ENCODE assay signal across 8 cellular contexts in genomic region chr16:48158296-48158695, GRCh38. TPM values are rescaled to one million over a fixed set of nuclear protein-coding genes. Genes with fewer than 3 reads are reported as not detected.
A peak's percentile ranks its signal among the peaks of the same experiment; 100 is the strongest.
DNase-seq lines count a peak whose midpoint lies in the region; ATAC-seq and TF ChIP-seq lines count a peak whose summit lies in the region.

No MANE protein-coding gene starts in this region.

- no peak overlapping the region for H3K4me3 Mint-ChIP-seq in activated naive CD4-positive, alpha-beta T cell treated with anti-CD3 and anti-CD28 coated beads, Interleukin-2, amount 10 ng/mL, durations not matched to agents 7 days and 5 days

- no peaks in the 10 kb centered on the region for H3K36me3 Mint-ChIP-seq in activated naive CD4-positive, alpha-beta T cell treated with anti-CD3 and anti-CD28 coated beads, Interleukin-2, amount 10 ng/mL, durations not matched to agents 7 days and 5 days

- ATAC-seq in HG03460 (IDR thresholded peaks at IDR 0.05; ENCODE audit: unreplicated experiment) (peak; percentile 71), gastroesophageal sphincter (no peak)

- H3K27ac Mint-ChIP-seq in activated naive CD4-positive, alpha-beta T cell treated with anti-CD3 and anti-CD28 coated beads, Interleukin-2, amount 10 ng/mL, durations not matched to agents 7 days and 5 days, result no peak overlapping the region

- H3K27ac ChIP-seq in Peyer's patch (no peak overlapping the region), SJCRH30 (no peak overlapping the region), gastroesophageal sphincter (no peak overlapping the region)

- peaks cover 26% of the 10 kb centered on the region for H3K27me3 Mint-ChIP-seq in activated naive CD4-positive, alpha-beta T cell treated with anti-CD3 and anti-CD28 coated beads, Interleukin-2, amount 10 ng/mL, durations not matched to agents 7 days and 5 days

- H3K4me3 ChIP-seq in Peyer's patch, result no peak overlapping the region
- no peak overlapping the region for H3K4me3 ChIP-seq in SJCRH30
- H3K4me3 ChIP-seq in gastroesophageal sphincter, result no peak overlapping the region

- TF ChIP-seq POLR2A in Peyer's patch (IDR thresholded peaks at IDR 0.05), result no peak
- TF ChIP-seq POLR2A in gastroesophageal sphincter (IDR thresholded peaks at IDR 0.05), result no peak

- TF ChIP-seq EP300 in gastroesophageal sphincter (IDR thresholded peaks at IDR 0.05), result no peak

- no peaks in the 10 kb centered on the region for H3K9me3 Mint-ChIP-seq in activated naive CD4-positive, alpha-beta T cell treated with anti-CD3 and anti-CD28 coated beads, Interleukin-2, amount 10 ng/mL, durations not matched to agents 7 days and 5 days

- peaks cover 8% of the 10 kb centered on the region for H3K4me1 Mint-ChIP-seq in activated naive CD4-positive, alpha-beta T cell treated with anti-CD3 and anti-CD28 coated beads, Interleukin-2, amount 10 ng/mL, durations not matched to agents 7 days and 5 days

- H3K27me3 ChIP-seq in Peyer's patch (no peaks in the 10 kb centered on the region), SJCRH30 (no peaks in the 10 kb centered on the region), gastroesophageal sphincter (peaks cover 45% of the 10 kb centered on the region)

- H3K4me1 ChIP-seq in Peyer's patch (no peaks in the 10 kb centered on the region), SJCRH30 (no peaks in the 10 kb centered on the region), gastroesophageal sphincter (peaks cover 0 to 7% (median 0%) of the 10 kb centered on the region in 3 donors)

- H3K36me3 ChIP-seq in Peyer's patch (no peaks in the 10 kb centered on the region), SJCRH30 (no peaks in the 10 kb centered on the region), gastroesophageal sphincter (no peaks in the 10 kb centered on the region)

- peak; percentile 38 for DNase-seq in activated naive CD4-positive, alpha-beta T cell treated with Interleukin-2 at 50 U/mL for 16 hours
- no peak for DNase-seq in activated naive CD4-positive, alpha-beta T cell treated with anti-CD3 and anti-CD28 coated beads, Interleukin-2, amount 10 ng/mL, durations not matched to agents 7 days and 5 days
- peak; percentile 40 for DNase-seq in activated naive CD4-positive, alpha-beta T cell treated with anti-CD3 and anti-CD28 coated beads, Interleukin-2, amount 50 U/mL, for 16 hours
- peak; percentile 22 to 50 for DNase-seq in stimulated activated CD4-positive, alpha-beta T cell treated with anti-CD3 and anti-CD28 coated beads, Interleukin-4, amount 100 ng/mL, for 4 hours
- DNase-seq in Peyer's patch, result no peak
- no peak for DNase-seq in SJCRH30

- 50 to 92% methylated on average over 1 to 2 of the region's 4 CpGs for WGBS in gastroesophageal sphincter (ENCODE audit: low coverage in 1 of 2), 2 donors

- TF ChIP-seq CTCF in Peyer's patch (IDR thresholded peaks at IDR 0.05) (no peak), gastroesophageal sphincter (IDR thresholded peaks at IDR 0.05) (no peak)

- CTCF ChIA-PET in activated naive CD4-positive, alpha-beta T cell treated with anti-CD3 and anti-CD28 coated beads, Interleukin-2, amount 10 ng/mL, durations not matched to agents 7 days and 5 days (lab: Charles Lee), result interaction anchor here (1.2 to 3.4 kb wide), 3 partner anchors 8 to 1016 kb away, joined by 5 to 22 read pairs (median 7); partner anchors contain the start of gene NETO2

- H3K9me3 ChIP-seq in Peyer's patch (no peaks in the 10 kb centered on the region), SJCRH30 (replicated peaks) (no peaks in the 10 kb centered on the region), gastroesophageal sphincter (no peaks in the 10 kb centered on the region)

RNA-seq across cellular contexts. Expression of gene ABCC12, which starts 2.5 kb away (rescaled TPM):
- total RNA-seq in Peyer's patch, result not detected
- total RNA-seq in SJCRH30 (2014; rRNA removed; shearing (Covaris generic)), result not detected in 2 replicates
- total RNA-seq in gastroesophageal sphincter, result not detected

Comparison
In these comparisons a context has a peak if more than half of its experiments do, and no peak if none do; other contexts are left out.
1. DNase-seq: peak in activated naive CD4-positive, alpha-beta T cell treated with Interleukin-2 at 50 U/mL for 16 hours (single experiment), activated naive CD4-positive, alpha-beta T cell treated with anti-CD3 and anti-CD28 coated beads, Interleukin-2, amount 50 U/mL, for 16 hours (single experiment) and stimulated activated CD4-positive, alpha-beta T cell treated with anti-CD3 and anti-CD28 coated beads, Interleukin-4, amount 100 ng/mL, for 4 hours (2 of 2); none in activated naive CD4-positive, alpha-beta T cell treated with anti-CD3 and anti-CD28 coated beads, Interleukin-2, amount 10 ng/mL, durations not matched to agents 7 days and 5 days (single experiment), Peyer's patch (0 of 3) and SJCRH30 (0 of 2).